Comparison of ENCODE assay signal across 1 cellular context in the genomic region with DNA sequence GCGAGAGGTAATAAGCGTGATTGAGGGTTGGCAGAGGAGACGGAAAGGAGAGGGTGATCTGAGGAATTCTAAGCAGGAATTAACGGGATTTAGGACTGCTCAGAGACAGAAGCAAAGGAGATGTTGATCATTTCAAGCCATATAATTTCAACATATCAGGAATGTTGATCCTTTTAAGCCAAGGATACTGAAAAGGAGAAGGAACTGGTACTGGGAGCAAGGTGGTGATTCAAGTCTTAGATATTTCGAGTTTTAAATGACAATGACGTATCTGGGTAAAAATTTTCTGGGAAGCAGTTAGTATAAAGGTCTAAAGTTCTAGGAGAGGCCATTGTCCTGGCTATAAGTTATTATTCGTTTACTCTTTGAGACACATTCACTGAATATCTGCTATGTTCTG.
TF ChIP-seq lines count a peak whose summit lies in the region.

No MANE protein-coding gene starts in this region.

TF ChIP-seq in H1, 55 proteins besides CTCF, POLR2A, EP300 and RAD21:
- TF ChIP-seq TCF12 (IDR thresholded peaks at IDR 0.05; ENCODE audit: low read depth, low read length) (no peak), SP1 (IDR thresholded peaks at IDR 0.05; ENCODE audit: low read depth, low read length) (no peak), NANOG (IDR thresholded peaks at IDR 0.05; ENCODE audit: insufficient read depth, low read depth, low read length, poor library complexity, severe bottlenecking) (no peak), SP2 (IDR thresholded peaks at IDR 0.05; ENCODE audit: low read length) (no peak), FOSL1 (IDR thresholded peaks at IDR 0.05; ENCODE audit: insufficient read depth, low read depth, low read length) (no peak), SRF (IDR thresholded peaks at IDR 0.05; ENCODE audit: low read depth, low read length) (no peak), BRCA1 (IDR thresholded peaks at IDR 0.05; ENCODE audit: low read depth, low read length) (no peak), RXRA (IDR thresholded peaks at IDR 0.05; ENCODE audit: insufficient read depth, low read depth, low read length) (no peak), TAF1 (IDR thresholded peaks at IDR 0.05; ENCODE audit: low read depth, low read length) (no peak), CBX5 (IDR thresholded peaks at IDR 0.05; ENCODE audit: low read depth, low read length) (no peak)
- TF ChIP-seq, protein P1, sequence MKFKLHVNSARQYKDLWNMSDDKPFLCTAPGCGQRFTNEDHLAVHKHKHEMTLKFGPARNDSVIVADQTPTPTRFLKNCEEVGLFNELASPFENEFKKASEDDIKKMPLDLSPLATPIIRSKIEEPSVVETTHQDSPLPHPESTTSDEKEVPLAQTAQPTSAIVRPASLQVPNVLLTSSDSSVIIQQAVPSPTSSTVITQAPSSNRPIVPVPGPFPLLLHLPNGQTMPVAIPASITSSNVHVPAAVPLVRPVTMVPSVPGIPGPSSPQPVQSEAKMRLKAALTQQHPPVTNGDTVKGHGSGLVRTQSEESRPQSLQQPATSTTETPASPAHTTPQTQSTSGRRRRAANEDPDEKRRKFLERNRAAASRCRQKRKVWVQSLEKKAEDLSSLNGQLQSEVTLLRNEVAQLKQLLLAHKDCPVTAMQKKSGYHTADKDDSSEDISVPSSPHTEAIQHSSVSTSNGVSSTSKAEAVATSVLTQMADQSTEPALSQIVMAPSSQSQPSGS (IDR thresholded peaks at IDR 0.05; ENCODE audit: low read length), result no peak
- TF ChIP-seq, protein P2, sequence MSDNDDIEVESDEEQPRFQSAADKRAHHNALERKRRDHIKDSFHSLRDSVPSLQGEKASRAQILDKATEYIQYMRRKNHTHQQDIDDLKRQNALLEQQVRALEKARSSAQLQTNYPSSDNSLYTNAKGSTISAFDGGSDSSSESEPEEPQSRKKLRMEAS (IDR thresholded peaks at IDR 0.05), result no peak
